ENCODE assay signal across 7 cellular contexts in the genomic region with DNA sequence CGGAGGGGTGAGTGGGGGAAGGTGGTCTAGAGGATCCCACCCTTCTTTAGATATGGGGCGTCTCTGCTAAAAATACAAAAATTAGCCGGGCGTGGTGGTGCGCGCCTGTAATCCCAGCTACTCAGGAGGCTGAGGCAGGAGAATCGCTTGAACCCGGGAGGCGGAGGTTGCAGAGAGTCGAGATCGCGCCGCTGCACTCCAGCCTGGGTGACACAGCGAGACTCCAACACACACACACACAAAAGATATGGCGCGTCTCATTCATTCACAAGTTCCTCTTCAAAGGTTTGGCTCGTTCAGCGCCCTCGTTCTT. TPM values are rescaled to one million over a fixed set of nuclear protein-coding genes. Genes with fewer than 3 reads are reported as not detected.
DNase-seq lines count a peak whose midpoint lies in the region; ATAC-seq and TF ChIP-seq lines count a peak whose summit lies in the region.
"Not testable (repeated sequence)": the region's sequence is repeated elsewhere in the genome, so short reads cannot be mapped to it uniquely, and the experiment has no call there.
"Had no signal": no experiment of that assay in that cellular context is flagged by ENCODE, and none has a peak within 500 bp of the region (broad histone marks: within the 10 kb centered on the region; RNA-seq: fewer than 3 reads in every experiment).

No MANE protein-coding gene starts in this region.

- not testable (repeated sequence) for H3K27me3 Mint-ChIP-seq in T-helper 2 cell treated with Interferon-gamma antibody and Interleukin-4, amounts not matched to agents 5 μg/mL and 100 μg/mL, for 36 hours (ENCODE audit: low read depth); natural killer cell treated with Interleukin-12 subunit alpha and Interleukin-12 subunit beta and Interleukin-15 and Interleukin-18, amount 100 ng/mL, for 72 hours

- in situ Hi-C loops in brain microvascular endothelial cell (cut with HindIII; ENCODE audit: low pct_ligation_motif_present, low sequenced_read_pairs): not testable (repeated sequence)

- H3K27ac ChIP-seq in brain microvascular endothelial cell, tibial artery: not testable (repeated sequence)
- H3K27ac ChIP-seq in heart left ventricle: peak overlapping the region in 9 of 12 donors; percentile 62 to 98 (median 94)

- H3K36me3 ChIP-seq in H7 (replicated peaks; ENCODE audit: control insufficient read depth, insufficient read depth, low read length); brain microvascular endothelial cell (replicated peaks); heart left ventricle; tibial artery: not testable (repeated sequence)

- not testable (repeated sequence) for TF ChIP-seq POLR2A in heart left ventricle (IDR thresholded peaks at IDR 0.05)

- H3K4me1 ChIP-seq in heart left ventricle (peaks cover 0 to 39% (median 31%) of the 10 kb centered on the region in 12 donors), tibial artery (peaks cover 0 to 39% (median 34%) of the 10 kb centered on the region in 4 donors)

- H3K27me3 ChIP-seq in H7 (ENCODE audit: control insufficient read depth, insufficient read depth, low read length); brain microvascular endothelial cell (replicated peaks); heart left ventricle; tibial artery: not testable (repeated sequence)

- H3K4me3 ChIP-seq in H7 (ENCODE audit: insufficient read depth, low read depth, low read length): peak overlapping the region; percentile 49
- H3K4me3 ChIP-seq in brain microvascular endothelial cell (ENCODE audit: low read depth, low read length): peak overlapping the region; percentile 60
- peak overlapping the region in 11 of 12 donors; percentile 41 to 100 (median 97) for H3K4me3 ChIP-seq in heart left ventricle
- peak overlapping the region; percentile 93 to 98 for H3K4me3 ChIP-seq in tibial artery

- not testable (repeated sequence) for H3K9me3 ChIP-seq in heart left ventricle, tibial artery

- DNase-seq in H7; T-helper 2 cell treated with Interferon-gamma antibody and Interleukin-4, amounts not matched to agents 5 μg/mL and 100 μg/mL, for 36 hours (ENCODE audit: low spot score); brain microvascular endothelial cell; heart left ventricle; natural killer cell treated with Interleukin-12 subunit alpha and Interleukin-12 subunit beta and Interleukin-15 and Interleukin-18, amount 100 ng/mL, for 72 hours (ENCODE audit: low spot score); tibial artery: not testable (repeated sequence)

- 17 to 26% (median 21%) methylated on average over 15 to 19 of the region's 19 CpGs for WGBS in heart left ventricle, 4 donors

- not testable (repeated sequence) for ATAC-seq in heart left ventricle; natural killer cell treated with Interleukin-12 subunit alpha and Interleukin-12 subunit beta and Interleukin-15 and Interleukin-18, amount 100 ng/mL, for 72 hours

- peak overlapping the region; percentile 93 for H3K4me3 Mint-ChIP-seq in T-helper 2 cell treated with Interferon-gamma antibody and Interleukin-4, amounts not matched to agents 5 μg/mL and 100 μg/mL, for 36 hours
- peak overlapping the region; percentile 91 for H3K4me3 Mint-ChIP-seq in natural killer cell treated with Interleukin-12 subunit alpha and Interleukin-12 subunit beta and Interleukin-15 and Interleukin-18, amount 100 ng/mL, for 72 hours

- intact Hi-C loops in heart left ventricle (cut with DNase I): loop anchor here in 4 of 10 donors (5.0 kb wide), 1 partner anchor 38 kb away; a partner anchor contains a TSS
- intact Hi-C loops in tibial artery (cut with DNase I; ENCODE audit: low total_unique reads): not testable (repeated sequence)

- not testable (repeated sequence) for TF ChIP-seq CTCF in brain microvascular endothelial cell (IDR thresholded peaks at IDR 0.05; ENCODE audit: low read depth, low read length, missing control alignments); heart left ventricle (IDR thresholded peaks at IDR 0.05); tibial artery (IDR thresholded peaks at IDR 0.05)

- H3K27ac Mint-ChIP-seq in T-helper 2 cell treated with Interferon-gamma antibody and Interleukin-4, amounts not matched to agents 5 μg/mL and 100 μg/mL, for 36 hours: peak overlapping the region; percentile 99
- H3K27ac Mint-ChIP-seq in natural killer cell treated with Interleukin-12 subunit alpha and Interleukin-12 subunit beta and Interleukin-15 and Interleukin-18, amount 100 ng/mL, for 72 hours: peak overlapping the region; percentile 81 to 91

- not testable (repeated sequence) for H3K36me3 Mint-ChIP-seq in T-helper 2 cell treated with Interferon-gamma antibody and Interleukin-4, amounts not matched to agents 5 μg/mL and 100 μg/mL, for 36 hours (ENCODE audit: low read depth); natural killer cell treated with Interleukin-12 subunit alpha and Interleukin-12 subunit beta and Interleukin-15 and Interleukin-18, amount 100 ng/mL, for 72 hours

- peaks cover 20% of the 10 kb centered on the region for H3K4me1 Mint-ChIP-seq in T-helper 2 cell treated with Interferon-gamma antibody and Interleukin-4, amounts not matched to agents 5 μg/mL and 100 μg/mL, for 36 hours (ENCODE audit: low read depth)
- peaks cover 23 to 26% of the 10 kb centered on the region in 2 donors for H3K4me1 Mint-ChIP-seq in natural killer cell treated with Interleukin-12 subunit alpha and Interleukin-12 subunit beta and Interleukin-15 and Interleukin-18, amount 100 ng/mL, for 72 hours (ENCODE audit: low read depth in 2 of 2)

- H3K9me3 Mint-ChIP-seq in T-helper 2 cell treated with Interferon-gamma antibody and Interleukin-4, amounts not matched to agents 5 μg/mL and 100 μg/mL, for 36 hours; natural killer cell treated with Interleukin-12 subunit alpha and Interleukin-12 subunit beta and Interleukin-15 and Interleukin-18, amount 100 ng/mL, for 72 hours: not testable (repeated sequence)

RNA-seq across cellular contexts. Expression of a gene that starts 1.6 kb away (rescaled TPM):
- 1,035 and 1,167 TPM in 2 replicates for total RNA-seq in H7 (2014; rRNA removed; shearing (Covaris generic))
- total RNA-seq in heart left ventricle: 1,000 to 10,000 TPM; 1,160 to 2,590 (median 1,462) TPM
- 1,000 to 10,000 TPM in 1 of 2 donors, 100 to 1,000 TPM in 1; 727 to 2,989 TPM for polyA plus RNA-seq in heart left ventricle
- total RNA-seq in natural killer cell treated with Interleukin-12 subunit alpha and Interleukin-12 subunit beta and Interleukin-15 and Interleukin-18, amount 100 ng/mL, for 72 hours: 100 to 1,000 TPM; 236 to 274 TPM

RNA-seq across cellular contexts. Expression of a gene that starts 18.9 kb away (rescaled TPM):
- 1.8 and 3.1 TPM in 2 replicates for total RNA-seq in H7 (2014; rRNA removed; shearing (Covaris generic))
- 10 to 100 TPM in 7 of 9 donors, 1 to 10 TPM in 2; 4.1 to 27.4 (median 15.4) TPM for total RNA-seq in heart left ventricle
- polyA plus RNA-seq in heart left ventricle: 10 to 100 TPM in 1 of 2 donors, 1 to 10 TPM in 1; 4.8 to 22.4 TPM
- under 1 TPM; 0.29 to 0.64 TPM for total RNA-seq in natural killer cell treated with Interleukin-12 subunit alpha and Interleukin-12 subunit beta and Interleukin-15 and Interleukin-18, amount 100 ng/mL, for 72 hours

RNA-seq across cellular contexts. Expression of a gene that starts 26.9 kb away (rescaled TPM):
- total RNA-seq in H7 (2014; rRNA removed; shearing (Covaris generic)): 0.38 and 1.6 TPM in 2 replicates
- total RNA-seq in heart left ventricle: 1 to 10 TPM in 2 of 9 donors, under 1 TPM in 2, not detected in 5; 0.40 to 3.0 (median 0.87) TPM
- under 1 TPM; 0.12 to 0.34 TPM for polyA plus RNA-seq in heart left ventricle
- 10 to 100 TPM; 34.5 to 49.7 TPM for total RNA-seq in natural killer cell treated with Interleukin-12 subunit alpha and Interleukin-12 subunit beta and Interleukin-15 and Interleukin-18, amount 100 ng/mL, for 72 hours
- total RNA-seq: renal cortical epithelial cell had no signal

RNA-seq across cellular contexts. Expression of a gene that starts 39.2 kb away (rescaled TPM):
- total RNA-seq in H7 (2014; rRNA removed; shearing (Covaris generic)): 180 and 192 TPM in 2 replicates
- 100 to 1,000 TPM in 3 of 9 donors, 10 to 100 TPM in 6; 61.9 to 200 (median 84.6) TPM for total RNA-seq in heart left ventricle
- 100 to 1,000 TPM; 122 to 148 TPM for polyA plus RNA-seq in heart left ventricle
- 10 to 100 TPM; 46.5 to 73.2 TPM for total RNA-seq in natural killer cell treated with Interleukin-12 subunit alpha and Interleukin-12 subunit beta and Interleukin-15 and Interleukin-18, amount 100 ng/mL, for 72 hours

Comparison
In these comparisons a context has a peak if more than half of its experiments do, and no peak if none do; other contexts are left out.
1. RNA of a gene that starts 26.9 kb away (total RNA-seq): 34.5 to 49.7 TPM in natural killer cell treated with Interleukin-12 subunit alpha and Interleukin-12 subunit beta and Interleukin-15 and Interleukin-18, amount 100 ng/mL, for 72 hours; 0.38 to 1.6 TPM in H7 and 0.40 to 3.0 TPM in heart left ventricle; every median in the first group is over 4 times any median in the second.
2. Peak in every context shown above with its lines, with median percentiles within 50 percentile points of each other: H3K4me3 ChIP-seq.